ENCODE assay signal across 1 cellular context in the genomic region with DNA sequence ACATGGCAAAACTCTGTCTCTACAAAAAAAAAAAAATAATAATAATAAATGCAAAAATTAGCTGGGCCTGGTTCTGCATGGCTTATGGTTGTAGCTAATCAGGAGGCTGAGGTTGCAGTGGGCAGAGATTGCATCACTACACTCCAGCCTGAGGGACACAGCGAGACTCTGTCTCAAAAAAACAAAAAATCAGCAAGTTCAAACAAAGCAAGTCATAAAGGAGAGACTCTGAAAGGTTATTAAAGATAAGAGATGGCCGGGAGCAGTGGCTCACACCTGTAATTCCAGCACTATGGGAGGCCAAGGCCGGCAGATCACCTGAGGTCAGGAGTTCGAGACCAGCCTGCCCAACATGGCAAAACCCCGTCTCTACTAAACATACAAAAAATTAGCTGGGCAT.
TF ChIP-seq lines count a peak whose summit lies in the region.

No MANE protein-coding gene starts in this region.

TF ChIP-seq in GM23338, 12 proteins besides CTCF, POLR2A, EP300 and RAD21 (continued from another document):
- TF ChIP-seq, protein P1, sequence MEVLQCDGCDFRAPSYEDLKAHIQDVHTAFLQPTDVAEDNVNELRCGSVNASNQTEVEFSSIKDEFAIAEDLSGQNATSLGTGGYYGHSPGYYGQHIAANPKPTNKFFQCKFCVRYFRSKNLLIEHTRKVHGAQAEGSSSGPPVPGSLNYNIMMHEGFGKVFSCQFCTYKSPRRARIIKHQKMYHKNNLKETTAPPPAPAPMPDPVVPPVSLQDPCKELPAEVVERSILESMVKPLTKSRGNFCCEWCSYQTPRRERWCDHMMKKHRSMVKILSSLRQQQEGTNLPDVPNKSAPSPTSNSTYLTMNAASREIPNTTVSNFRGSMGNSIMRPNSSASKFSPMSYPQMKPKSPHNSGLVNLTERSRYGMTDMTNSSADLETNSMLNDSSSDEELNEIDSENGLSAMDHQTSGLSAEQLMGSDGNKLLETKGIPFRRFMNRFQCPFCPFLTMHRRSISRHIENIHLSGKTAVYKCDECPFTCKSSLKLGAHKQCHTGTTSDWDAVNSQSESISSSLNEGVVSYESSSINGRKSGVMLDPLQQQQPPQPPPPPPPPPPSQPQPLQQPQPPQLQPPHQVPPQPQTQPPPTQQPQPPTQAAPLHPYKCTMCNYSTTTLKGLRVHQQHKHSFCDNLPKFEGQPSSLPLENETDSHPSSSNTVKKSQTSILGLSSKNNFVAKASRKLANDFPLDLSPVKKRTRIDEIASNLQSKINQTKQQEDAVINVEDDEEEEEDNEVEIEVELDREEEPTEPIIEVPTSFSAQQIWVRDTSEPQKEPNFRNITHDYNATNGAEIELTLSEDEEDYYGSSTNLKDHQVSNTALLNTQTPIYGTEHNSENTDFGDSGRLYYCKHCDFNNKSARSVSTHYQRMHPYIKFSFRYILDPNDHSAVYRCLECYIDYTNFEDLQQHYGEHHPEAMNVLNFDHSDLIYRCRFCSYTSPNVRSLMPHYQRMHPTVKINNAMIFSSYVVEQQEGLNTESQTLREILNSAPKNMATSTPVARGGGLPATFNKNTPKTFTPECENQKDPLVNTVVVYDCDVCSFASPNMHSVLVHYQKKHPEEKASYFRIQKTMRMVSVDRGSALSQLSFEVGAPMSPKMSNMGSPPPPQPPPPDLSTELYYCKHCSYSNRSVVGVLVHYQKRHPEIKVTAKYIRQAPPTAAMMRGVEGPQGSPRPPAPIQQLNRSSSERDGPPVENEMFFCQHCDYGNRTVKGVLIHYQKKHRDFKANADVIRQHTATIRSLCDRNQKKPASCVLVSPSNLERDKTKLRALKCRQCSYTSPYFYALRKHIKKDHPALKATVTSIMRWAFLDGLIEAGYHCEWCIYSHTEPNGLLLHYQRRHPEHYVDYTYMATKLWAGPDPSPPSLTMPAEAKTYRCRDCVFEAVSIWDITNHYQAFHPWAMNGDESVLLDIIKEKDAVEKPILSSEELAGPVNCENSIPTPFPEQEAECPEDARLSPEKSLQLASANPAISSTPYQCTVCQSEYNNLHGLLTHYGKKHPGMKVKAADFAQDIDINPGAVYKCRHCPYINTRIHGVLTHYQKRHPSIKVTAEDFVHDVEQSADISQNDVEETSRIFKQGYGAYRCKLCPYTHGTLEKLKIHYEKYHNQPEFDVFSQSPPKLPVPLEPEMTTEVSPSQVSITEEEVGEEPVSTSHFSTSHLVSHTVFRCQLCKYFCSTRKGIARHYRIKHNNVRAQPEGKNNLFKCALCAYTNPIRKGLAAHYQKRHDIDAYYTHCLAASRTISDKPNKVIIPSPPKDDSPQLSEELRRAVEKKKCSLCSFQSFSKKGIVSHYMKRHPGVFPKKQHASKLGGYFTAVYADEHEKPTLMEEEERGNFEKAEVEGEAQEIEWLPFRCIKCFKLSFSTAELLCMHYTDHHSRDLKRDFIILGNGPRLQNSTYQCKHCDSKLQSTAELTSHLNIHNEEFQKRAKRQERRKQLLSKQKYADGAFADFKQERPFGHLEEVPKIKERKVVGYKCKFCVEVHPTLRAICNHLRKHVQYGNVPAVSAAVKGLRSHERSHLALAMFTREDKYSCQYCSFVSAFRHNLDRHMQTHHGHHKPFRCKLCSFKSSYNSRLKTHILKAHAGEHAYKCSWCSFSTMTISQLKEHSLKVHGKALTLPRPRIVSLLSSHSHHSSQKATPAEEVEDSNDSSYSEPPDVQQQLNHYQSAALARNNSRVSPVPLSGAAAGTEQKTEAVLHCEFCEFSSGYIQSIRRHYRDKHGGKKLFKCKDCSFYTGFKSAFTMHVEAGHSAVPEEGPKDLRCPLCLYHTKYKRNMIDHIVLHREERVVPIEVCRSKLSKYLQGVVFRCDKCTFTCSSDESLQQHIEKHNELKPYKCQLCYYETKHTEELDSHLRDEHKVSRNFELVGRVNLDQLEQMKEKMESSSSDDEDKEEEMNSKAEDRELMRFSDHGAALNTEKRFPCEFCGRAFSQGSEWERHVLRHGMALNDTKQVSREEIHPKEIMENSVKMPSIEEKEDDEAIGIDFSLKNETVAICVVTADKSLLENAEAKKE (CRISPR knock-in tag; IDR thresholded peaks at IDR 0.05) = no peak
- no peak for TF ChIP-seq JUNB (IDR thresholded peaks at IDR 0.05; ENCODE audit: unreplicated experiment)
- TF ChIP-seq POLR2AphosphoS5 (IDR thresholded peaks at IDR 0.05; ENCODE audit: low read depth) = no peak
- TF ChIP-seq, protein P2, sequence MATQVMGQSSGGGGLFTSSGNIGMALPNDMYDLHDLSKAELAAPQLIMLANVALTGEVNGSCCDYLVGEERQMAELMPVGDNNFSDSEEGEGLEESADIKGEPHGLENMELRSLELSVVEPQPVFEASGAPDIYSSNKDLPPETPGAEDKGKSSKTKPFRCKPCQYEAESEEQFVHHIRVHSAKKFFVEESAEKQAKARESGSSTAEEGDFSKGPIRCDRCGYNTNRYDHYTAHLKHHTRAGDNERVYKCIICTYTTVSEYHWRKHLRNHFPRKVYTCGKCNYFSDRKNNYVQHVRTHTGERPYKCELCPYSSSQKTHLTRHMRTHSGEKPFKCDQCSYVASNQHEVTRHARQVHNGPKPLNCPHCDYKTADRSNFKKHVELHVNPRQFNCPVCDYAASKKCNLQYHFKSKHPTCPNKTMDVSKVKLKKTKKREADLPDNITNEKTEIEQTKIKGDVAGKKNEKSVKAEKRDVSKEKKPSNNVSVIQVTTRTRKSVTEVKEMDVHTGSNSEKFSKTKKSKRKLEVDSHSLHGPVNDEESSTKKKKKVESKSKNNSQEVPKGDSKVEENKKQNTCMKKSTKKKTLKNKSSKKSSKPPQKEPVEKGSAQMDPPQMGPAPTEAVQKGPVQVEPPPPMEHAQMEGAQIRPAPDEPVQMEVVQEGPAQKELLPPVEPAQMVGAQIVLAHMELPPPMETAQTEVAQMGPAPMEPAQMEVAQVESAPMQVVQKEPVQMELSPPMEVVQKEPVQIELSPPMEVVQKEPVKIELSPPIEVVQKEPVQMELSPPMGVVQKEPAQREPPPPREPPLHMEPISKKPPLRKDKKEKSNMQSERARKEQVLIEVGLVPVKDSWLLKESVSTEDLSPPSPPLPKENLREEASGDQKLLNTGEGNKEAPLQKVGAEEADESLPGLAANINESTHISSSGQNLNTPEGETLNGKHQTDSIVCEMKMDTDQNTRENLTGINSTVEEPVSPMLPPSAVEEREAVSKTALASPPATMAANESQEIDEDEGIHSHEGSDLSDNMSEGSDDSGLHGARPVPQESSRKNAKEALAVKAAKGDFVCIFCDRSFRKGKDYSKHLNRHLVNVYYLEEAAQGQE (IDR thresholded peaks at IDR 0.05; ENCODE audit: unreplicated experiment) = no peak
- TF ChIP-seq EZH2 (IDR thresholded peaks at IDR 0.05; ENCODE audit: low read depth, unreplicated experiment) = no peak
- no peak for TF ChIP-seq CREB1 (CRISPR knock-in tag; IDR thresholded peaks at IDR 0.05; ENCODE audit: low read depth)
- TF ChIP-seq EZH2phosphoT487 (IDR thresholded peaks at IDR 0.05; ENCODE audit: unreplicated experiment) = no peak
- no peak for TF ChIP-seq ZNF331 (CRISPR knock-in tag; IDR thresholded peaks at IDR 0.05; ENCODE audit: low read depth)
- no peak for TF ChIP-seq STAT1 (IDR thresholded peaks at IDR 0.05; ENCODE audit: unreplicated experiment)
